14 cellular contexts compared by ENCODE assay signal in genomic region chr16:22683730-22684280, GRCh38.
A peak's percentile ranks its signal among the peaks of the same experiment; 100 is the strongest.
DNase-seq lines count a peak whose midpoint lies in the region; ATAC-seq and TF ChIP-seq lines count a peak whose summit lies in the region.
"Had no signal": no experiment of that assay in that cellular context is flagged by ENCODE, and none has a peak within 500 bp of the region (broad histone marks: within the 10 kb centered on the region; RNA-seq: fewer than 3 reads in every experiment).

No MANE protein-coding gene starts in this region.

- H3K27me3 ChIP-seq in adipocyte (replicated peaks; ENCODE audit: control insufficient read depth, insufficient read depth, low read length) (peaks cover 12% of the 10 kb centered on the region), prostate gland (replicated peaks; ENCODE audit: insufficient read depth) (no peaks in the 10 kb centered on the region), thyroid gland (no peaks in the 10 kb centered on the region)
- H3K27me3 ChIP-seq: BE2C had no signal

- H3K4me1 ChIP-seq in adipocyte (ENCODE audit: control insufficient read depth, insufficient read depth, low read length) = peaks cover 34% of the 10 kb centered on the region
- H3K4me1 ChIP-seq in prostate gland (replicated peaks) = no peaks in the 10 kb centered on the region
- peaks cover 0 to 27% of the 10 kb centered on the region in 2 donors for H3K4me1 ChIP-seq in thyroid gland
- H3K4me1 ChIP-seq: BE2C had no signal

- H3K9ac ChIP-seq in adipocyte (ENCODE audit: low read length) = peak overlapping the region; percentile 78

- intact Hi-C loops in prostate gland (cut with DNase I) (no loop called here), thyroid gland (cut with DNase I) (no loop called here)

- H3K36me3 ChIP-seq in adipocyte (ENCODE audit: control insufficient read depth, insufficient read depth, low read length, severe bottlenecking) (no peaks in the 10 kb centered on the region), prostate gland (no peaks in the 10 kb centered on the region), thyroid gland (no peaks in the 10 kb centered on the region)
- H3K36me3 ChIP-seq: BE2C had no signal

- H3K4me3 ChIP-seq in adipocyte (ENCODE audit: low read length) = no peak overlapping the region
- no peak overlapping the region for H3K4me3 ChIP-seq in prostate gland
- H3K4me3 ChIP-seq in thyroid gland (replicated peaks in 1 of 3) = no peak overlapping the region
- H3K4me3 ChIP-seq: PC-9 had no signal

- H3K27ac ChIP-seq in prostate gland (peak overlapping the region; percentile 64 to 65), thyroid gland (peak overlapping the region in 2 of 3 donors; percentile 61 to 67)
- H3K27ac ChIP-seq: PC-9 had no signal

- DNase-seq in adipocyte (ENCODE audit: low read depth) (no peak), foreskin melanocyte (peak; percentile 61), prostate gland (ENCODE audit: low spot score) (no peak), thyroid gland (no peak), NCI-H1436 (lab: John Stamatoyannopoulos, UW) (no peak), GF-D8 (lab: John Stamatoyannopoulos, UW) (no peak)
- DNase-seq: BE2C; CD8-positive, alpha-beta T cell; DND-41; HCEC 1CT; NCI-H146; NCI-H69; PC-9 had no signal

- 67% methylated on average over 3 of the region's 3 CpGs for WGBS in prostate gland
- WGBS in thyroid gland, 2 donors = 71 to 72% methylated on average over 3 of the region's 3 CpGs

- H3K9me3 ChIP-seq in adipocyte (ENCODE audit: control insufficient read depth, low read length) (peaks cover 17% of the 10 kb centered on the region), prostate gland (no peaks in the 10 kb centered on the region), thyroid gland (no peaks in the 10 kb centered on the region)
- H3K9me3 ChIP-seq: BE2C had no signal

- TF ChIP-seq CTCF in prostate gland (IDR thresholded peaks at IDR 0.05) (no peak), thyroid gland (IDR thresholded peaks at IDR 0.05) (no peak)

- ATAC-seq in HG02885 (IDR thresholded peaks at IDR 0.05; ENCODE audit: poor library complexity, unreplicated experiment) = no peak
- ATAC-seq: CD8-positive, alpha-beta T cell had no signal

- TF ChIP-seq POLR2A in prostate gland (IDR thresholded peaks at IDR 0.05) (no peak), thyroid gland (IDR thresholded peaks at IDR 0.05) (no peak)
